Comparison of ENCODE assay signal across 17 cellular contexts in the genomic region with DNA sequence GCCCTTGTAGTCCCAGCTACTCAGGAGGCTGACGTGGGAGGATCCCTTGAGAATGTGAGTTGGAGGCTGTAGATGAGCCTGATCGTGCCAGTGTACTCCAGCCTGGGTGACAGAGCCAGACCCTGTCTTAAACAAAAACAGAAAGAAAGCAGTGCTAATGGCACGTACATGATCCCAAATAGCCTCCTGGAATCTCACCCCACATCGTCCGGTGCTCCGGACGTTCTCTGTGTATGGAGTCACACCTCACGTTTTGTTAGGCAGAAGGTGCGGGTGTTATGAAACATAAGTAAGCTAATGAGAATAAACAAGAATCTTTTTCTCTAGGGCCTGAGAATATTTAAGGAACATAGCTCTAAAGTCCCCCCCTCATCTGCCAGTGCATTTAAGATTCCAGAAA. TPM values are rescaled to one million over a fixed set of nuclear protein-coding genes. Genes with fewer than 3 reads are reported as not detected.
DNase-seq lines count a peak whose midpoint lies in the region; TF ChIP-seq lines count a peak whose summit lies in the region.
"Had no signal": no experiment of that assay in that cellular context is flagged by ENCODE, and none has a peak within 500 bp of the region (broad histone marks: within the 10 kb centered on the region; RNA-seq: fewer than 3 reads in every experiment).

No MANE protein-coding gene starts in this region.

- H3K27ac ChIP-seq in mammary epithelial cell (ENCODE audit: insufficient read depth, low read depth, low read length): no peak overlapping the region
- no peak overlapping the region for H3K27ac ChIP-seq in skeletal muscle tissue (ENCODE audit: low read depth, low read length)
- H3K27ac ChIP-seq in SK-N-SH (ENCODE audit: low read depth in 2 of 2, low read length in 1 of 2): no peak overlapping the region
- H3K27ac ChIP-seq: right atrium auricular region, RWPE1 had no signal

- H3K9me2 ChIP-seq in SK-N-SH: no peaks in the 10 kb centered on the region

- dilution Hi-C loops in mammary epithelial cell (cut with HindIII; ENCODE audit: low sequenced_read_pairs): no loop called here

- TF ChIP-seq EP300 in SK-N-SH (IDR thresholded peaks at IDR 0.05; ENCODE audit: borderline replicate concordance in 1 of 2, low read depth in 1 of 2, low read length in 1 of 2): no peak

- no peak for TF ChIP-seq RAD21 in SK-N-SH (IDR thresholded peaks at IDR 0.05; ENCODE audit: low read length)

- H3K4me1 ChIP-seq in mammary epithelial cell (ENCODE audit: insufficient read depth, low read length): peaks cover 2% of the 10 kb centered on the region
- no peaks in the 10 kb centered on the region for H3K4me1 ChIP-seq in mucosa of stomach (ENCODE audit: control insufficient read depth, insufficient read depth, low read length)
- H3K4me1 ChIP-seq in skeletal muscle tissue (ENCODE audit: control insufficient read depth in 3 of 3, insufficient read depth in 3 of 3, low read length in 3 of 3): peaks cover 18 to 23% (median 21%) of the 10 kb centered on the region in 3 donors
- no peaks in the 10 kb centered on the region for H3K4me1 ChIP-seq in SK-N-SH (ENCODE audit: control insufficient read depth in 1 of 2, insufficient read depth in 2 of 2, low read depth in 1 of 2, low read length in 1 of 2)

- H3K27me3 ChIP-seq in BJ (ENCODE audit: control insufficient read depth, insufficient read depth, low read length): no peaks in the 10 kb centered on the region
- H3K27me3 ChIP-seq in mammary epithelial cell (ENCODE audit: insufficient read depth, low read length): no peaks in the 10 kb centered on the region
- peaks cover 4% of the 10 kb centered on the region for H3K27me3 ChIP-seq in mucosa of stomach (ENCODE audit: control insufficient read depth, insufficient read depth, low read length)
- H3K27me3 ChIP-seq in skeletal muscle tissue (ENCODE audit: control insufficient read depth in 3 of 3, insufficient read depth in 3 of 3, low read length in 3 of 3): no peaks in the 10 kb centered on the region
- H3K27me3 ChIP-seq in SK-N-SH (ENCODE audit: insufficient read depth): no peaks in the 10 kb centered on the region
- H3K27me3 ChIP-seq: right atrium auricular region had no signal

- in situ Hi-C loops in mammary epithelial cell (cut with MboI; ENCODE audit: low sequenced_read_pairs in 2 of 2): no loop called here
- in situ Hi-C loops in GM13976 (cut with MboI; ENCODE audit: low sequenced_read_pairs, unreplicated experiment): no loop called here

- H4K20me1 ChIP-seq in mammary epithelial cell (ENCODE audit: insufficient read depth, low read length): no peaks in the 10 kb centered on the region
- H4K20me1 ChIP-seq in SK-N-SH (ENCODE audit: insufficient read depth): no peaks in the 10 kb centered on the region

- intact Hi-C loops in mammary epithelial cell (cut with micrococcal nuclease): no loop called here

- H3K4me2 ChIP-seq in mammary epithelial cell (ENCODE audit: insufficient read depth, low read depth, low read length) (peak overlapping the region; percentile 50), SK-N-SH (no peak overlapping the region)

- no peaks in the 10 kb centered on the region for H3K79me2 ChIP-seq in mammary epithelial cell (ENCODE audit: insufficient read depth, low read length)
- H3K79me2 ChIP-seq in SK-N-SH (ENCODE audit: insufficient read depth): no peaks in the 10 kb centered on the region

- H3K9me3 ChIP-seq in mammary epithelial cell (replicated peaks; ENCODE audit: insufficient read depth, low read length) (no peaks in the 10 kb centered on the region), mucosa of stomach (ENCODE audit: control insufficient read depth, low read length) (no peaks in the 10 kb centered on the region), skeletal muscle tissue (ENCODE audit: control insufficient read depth in 3 of 3, low read length in 3 of 3) (no peaks in the 10 kb centered on the region), SK-N-SH (no peaks in the 10 kb centered on the region)
- H3K9me3 ChIP-seq: right atrium auricular region had no signal

- POLR2A ChIA-PET in BJ (lab: Charles Lee): no interaction called here
- POLR2A ChIA-PET in SK-N-SH (lab: Yijun Ruan, JAX): no interaction called here

- peak overlapping the region; percentile 38 for H3K4me3 ChIP-seq in BJ (ENCODE audit: low read depth, low read length)
- H3K4me3 ChIP-seq in mammary epithelial cell (replicated peaks in 1 of 3; ENCODE audit: insufficient read depth in 1 of 3, low read depth in 2 of 3, low read length in 3 of 3): no peak overlapping the region
- H3K4me3 ChIP-seq in mucosa of stomach (ENCODE audit: low read length): no peak overlapping the region
- peak overlapping the region in 2 of 3 donors; percentile 50 to 64 for H3K4me3 ChIP-seq in skeletal muscle tissue (ENCODE audit: low read length in 3 of 3)
- no peak overlapping the region for H3K4me3 ChIP-seq in SK-N-SH (ENCODE audit: low read depth in 2 of 2, low read length in 1 of 2)
- H3K4me3 ChIP-seq: right atrium auricular region had no signal

- H3K9ac ChIP-seq in mammary epithelial cell (ENCODE audit: insufficient read depth, low read length) (no peak overlapping the region), mucosa of stomach (ENCODE audit: low read length) (peak overlapping the region; percentile 6), skeletal muscle tissue (ENCODE audit: low read depth in 1 of 3, low read length in 3 of 3) (peak overlapping the region in 1 of 3 donors; percentile 75), SK-N-SH (no peak overlapping the region)

- peak overlapping the region; percentile 83 for H2AFZ ChIP-seq in mammary epithelial cell (ENCODE audit: low read depth, low read length)
- no peak overlapping the region for H2AFZ ChIP-seq in SK-N-SH (ENCODE audit: low read depth)

- H3K36me3 ChIP-seq in BJ (ENCODE audit: control insufficient read depth, insufficient read depth, low read length) (no peaks in the 10 kb centered on the region), mammary epithelial cell (ENCODE audit: insufficient read depth, low read length) (no peaks in the 10 kb centered on the region), mucosa of stomach (ENCODE audit: control insufficient read depth, insufficient read depth, low read length) (no peaks in the 10 kb centered on the region), skeletal muscle tissue (ENCODE audit: control insufficient read depth in 3 of 3, insufficient read depth in 3 of 3, low read length in 3 of 3) (no peaks in the 10 kb centered on the region), SK-N-SH (replicated peaks in 1 of 2; ENCODE audit: control insufficient read depth in 1 of 2, insufficient read depth in 2 of 2, low read length in 1 of 2) (no peaks in the 10 kb centered on the region)
- H3K36me3 ChIP-seq: right atrium auricular region had no signal

- no peak for DNase-seq in BJ (ENCODE audit: low read depth)
- no peak for DNase-seq in mammary epithelial cell
- DNase-seq in GM13976 (ENCODE audit: low spot score): no peak
- no peak for DNase-seq in OCI-M1 (lab: John Stamatoyannopoulos, UW)
- no peak for DNase-seq in C1 segment of cervical spinal cord (lab: John Stamatoyannopoulos, UW)
- DNase-seq in SK-N-SH: no peak
- DNase-seq: activated CD4-positive, alpha-beta T cell treated with anti-CD3 and anti-CD28 coated beads for 1 hour; activated naive CD8-positive, alpha-beta T cell treated with anti-CD3 and anti-CD28 coated beads for 36 hours; midbrain; MV-4-11; NCI-H2081; NCI-H510A; NK-92 treated with Interleukin-12 subunit alpha and Interleukin-12 subunit beta, amount 100 ng/mL, for 24 hours had no signal

- no TSS peak for BruUV-seq in mammary epithelial cell (replicated peaks; lab: Mats Ljungman, UMichigan)

- CTCF ChIA-PET in BJ (lab: Yijun Ruan, JAX) (interaction anchor here (1.0 kb wide), 1 partner anchor 24 kb away, joined by 4 read pairs; the partner anchor contains the start of gene MICAL3), mammary epithelial cell (lab: Charles Lee; ENCODE audit: low non-redundant PET) (no interaction called here), SK-N-SH (lab: Yijun Ruan, JAX) (interaction anchor here (1.0 kb wide), 1 partner anchor 28 kb away, joined by 3 read pairs; no protein-coding TSS in a partner anchor)

- TF ChIP-seq CTCF in BJ (IDR thresholded peaks at IDR 0.05; ENCODE audit: insufficient read depth, low read depth, low read length): no peak
- TF ChIP-seq CTCF in mammary epithelial cell (conservative IDR thresholded peaks at IDR 0.05 in 1 of 2, IDR thresholded peaks at IDR 0.05 in 1 of 2; ENCODE audit: extremely low read depth in 1 of 2, insufficient read depth in 1 of 2, low read depth in 1 of 2, low read length in 2 of 2): no peak
- no peak for TF ChIP-seq CTCF in GM13976 (IDR thresholded peaks at IDR 0.05; ENCODE audit: borderline replicate concordance, control extremely low read depth, extremely low read depth, insufficient read depth, missing control alignments)
- no peak for TF ChIP-seq CTCF in SK-N-SH (IDR thresholded peaks at IDR 0.05)

- H3F3A ChIP-seq in SK-N-SH (replicated peaks; ENCODE audit: insufficient read depth): no peaks in the 10 kb centered on the region

- WGBS in mammary epithelial cell (ENCODE audit: low coverage, missing lambda C conversion rate): 86% methylated on average over 9 of the region's 9 CpGs
- 89% methylated on average over 9 of the region's 9 CpGs for WGBS in SK-N-SH (ENCODE audit: low lambda C conversion rate)

TF ChIP-seq in SK-N-SH, 30 proteins besides CTCF, POLR2A, EP300 and RAD21 (continues in another document):
- TF ChIP-seq GABPA (IDR thresholded peaks at IDR 0.05; ENCODE audit: low read depth) (no peak), EZH2phosphoT487 (IDR thresholded peaks at IDR 0.05; ENCODE audit: borderline replicate concordance, low read depth) (no peak), SIN3A (IDR thresholded peaks at IDR 0.05; ENCODE audit: borderline replicate concordance, low read depth, low read length) (no peak), MEF2A (IDR thresholded peaks at IDR 0.05; ENCODE audit: borderline replicate concordance, low read depth) (no peak), SMC3 (IDR thresholded peaks at IDR 0.05; ENCODE audit: low read depth, low read length) (no peak), RCOR1 (IDR thresholded peaks at IDR 0.05; ENCODE audit: low read length) (no peak)

RNA-seq across cellular contexts. Expression of gene MICAL3, which starts 23.7 kb away (rescaled TPM):
- polyA plus RNA-seq in BJ (2011; rRNA removed): 13.4 and 16.4 TPM in 2 replicates
- polyA minus RNA-seq in BJ (2011; rRNA and poly(A)+ RNA removed): 18.9 and 20.1 TPM in 2 replicates
- 100 to 1,000 TPM in 1 of 2 donors, 10 to 100 TPM in 1; 67.2 to 102 TPM for total RNA-seq in mammary epithelial cell
- 31.3 TPM for polyA plus RNA-seq in mammary epithelial cell
- 110 TPM for polyA minus RNA-seq in mammary epithelial cell
- total RNA-seq in skeletal muscle tissue: 20.9 TPM
- 50.9 and 83.1 TPM in 2 replicates for polyA plus RNA-seq in SK-N-SH (2012; rRNA removed)
- polyA plus RNA-seq in SK-N-SH (2012; cell fraction: cytosol; rRNA removed): 35.5 and 39.3 TPM in 2 replicates
- polyA plus RNA-seq in SK-N-SH (2012; cell fraction: nucleus; rRNA removed): 293 and 319 TPM in 2 replicates

RNA-seq across cellular contexts. Expression of gene PEX26, which starts 29.7 kb away (rescaled TPM):
- polyA plus RNA-seq in BJ (2011; rRNA removed) (21.1 and 30.6 TPM in 2 replicates), mammary epithelial cell (20.1 TPM), SK-N-SH (2012; rRNA removed) (13.0 and 17.5 TPM in 2 replicates)
- 30.9 and 31.4 TPM in 2 replicates for polyA minus RNA-seq in BJ (2011; rRNA and poly(A)+ RNA removed)
- total RNA-seq in mammary epithelial cell (10 to 100 TPM; 26.5 to 35.1 TPM), skeletal muscle tissue (5.2 TPM)
- 62.6 TPM for polyA minus RNA-seq in mammary epithelial cell
- polyA plus RNA-seq in SK-N-SH (2012; cell fraction: cytosol; rRNA removed): 7.8 and 12.2 TPM in 2 replicates
- polyA plus RNA-seq in SK-N-SH (2012; cell fraction: nucleus; rRNA removed): 15.3 and 16.2 TPM in 2 replicates

Comparison
In these comparisons a context has a peak if more than half of its experiments do, and no peak if none do; other contexts are left out.
1. H3K4me3 ChIP-seq: peak in BJ (single experiment) and skeletal muscle tissue (2 of 3); none in mammary epithelial cell (0 of 3), mucosa of stomach (single experiment) and SK-N-SH (0 of 2).